ENCODE assay signal across 9 cellular contexts in genomic region chr16:19119564-19119963, GRCh38. TPM values are rescaled to one million over a fixed set of nuclear protein-coding genes. Genes with fewer than 3 reads are reported as not detected.
DNase-seq lines count a peak whose midpoint lies in the region; ATAC-seq and TF ChIP-seq lines count a peak whose summit lies in the region.
"Had no signal": no experiment of that assay in that cellular context is flagged by ENCODE, and none has a peak within 500 bp of the region (broad histone marks: within the 10 kb centered on the region; RNA-seq: fewer than 3 reads in every experiment).

No MANE protein-coding gene starts in this region.

- H4K20me1 ChIP-seq in BLaER1 treated with 17β-estradiol and CSF1 and Interleukin-3, amounts not matched to agents 10 nM and 100 nM, result no peaks in the 10 kb centered on the region
- H4K20me1 ChIP-seq in OCI-LY7 (ENCODE audit: insufficient read depth, low read length), result no peaks in the 10 kb centered on the region

- no TSS peak for BruUV-seq in OCI-LY7 (replicated peaks; lab: Mats Ljungman, UMichigan)

- H2AFZ ChIP-seq in OCI-LY7 (ENCODE audit: low read length), result peak overlapping the region; percentile 99

- peak overlapping the region; percentile 14 to 68 (median 48); a peak in 17 of 20 replicates for H3K4me3 ChIP-seq in BLaER1 treated with 17β-estradiol and CSF1 and Interleukin-3, amounts not matched to agents 10 nM and 100 nM
- peak overlapping the region; percentile 55 for H3K4me3 ChIP-seq in OCI-LY7 (ENCODE audit: low read depth, low read length, poor library complexity, severe bottlenecking)
- peak overlapping the region in 17 of 59 donors; percentile 17 to 74 (median 31) for H3K4me3 ChIP-seq in dorsolateral prefrontal cortex
- H3K4me3 ChIP-seq in WERI-Rb-1 (ENCODE audit: low read depth, low read length), result no peak overlapping the region

- no peaks in the 10 kb centered on the region for H3K9me2 ChIP-seq in OCI-LY7 (ENCODE audit: insufficient read depth, low read length)

- ATAC-seq in HG02610 (IDR thresholded peaks at IDR 0.05; ENCODE audit: unreplicated experiment) (no peak), HG03342 (IDR thresholded peaks at IDR 0.05; ENCODE audit: unreplicated experiment) (no peak)

- H3K4me2 ChIP-seq in BLaER1 treated with 17β-estradiol and CSF1 and Interleukin-3, amounts not matched to agents 10 nM and 100 nM, result peak overlapping the region; percentile 70 to 92 (median 81)
- peak overlapping the region; percentile 74 for H3K4me2 ChIP-seq in OCI-LY7 (ENCODE audit: low read length)

- TF ChIP-seq CTCF in OCI-LY7 (conservative IDR thresholded peaks at IDR 0.05; ENCODE audit: low read length) (no peak), dorsolateral prefrontal cortex (IDR thresholded peaks at IDR 0.05 in 54 of 56, conservative IDR thresholded peaks at IDR 0.05 in 2 of 56; ENCODE audit: low read depth in 1 of 56, partially characterized antibody in 56 of 56) (no peak), WERI-Rb-1 (IDR thresholded peaks at IDR 0.05; ENCODE audit: low read depth, low read length) (no peak)

- DNase-seq in OCI-LY7 (ENCODE audit: low spot score) (peak; percentile 15), dorsolateral prefrontal cortex (no peak), non-pigmented ciliary epithelial cell (ENCODE audit: low read depth) (peak; percentile 67), NCI-H2107 treated with DMSO at 0.1 percent for 48 hours (lab: John Stamatoyannopoulos, UW; ENCODE audit: unreplicated experiment) (no peak), WERI-Rb-1 (no peak)

- POLR2A ChIA-PET in OCI-LY7 (lab: Charles Lee), result interaction anchor here (0.6 to 2.1 kb wide), 4 partner anchors 12 to 261 kb away, joined by 3 to 8 read pairs (median 4); no protein-coding TSS in a partner anchor

- peaks cover 0 to 15% (median 0%) of the 10 kb centered on the region in 11 experiments; a peak in 1 of 22 replicates for H3K36me3 ChIP-seq in BLaER1 treated with 17β-estradiol and CSF1 and Interleukin-3, amounts not matched to agents 10 nM and 100 nM
- H3K36me3 ChIP-seq in OCI-LY7 (ENCODE audit: insufficient read depth, low read length) (no peaks in the 10 kb centered on the region), WERI-Rb-1 (no peaks in the 10 kb centered on the region)

- H3K27me3 ChIP-seq in BLaER1 treated with 17β-estradiol and CSF1 and Interleukin-3, amounts not matched to agents 10 nM and 100 nM, result peaks cover 0 to 5% (median 0%) of the 10 kb centered on the region in 11 experiments; a peak in 3 of 22 replicates
- peaks cover 0 to 25% (median 8%) of the 10 kb centered on the region in 45 donors for H3K27me3 ChIP-seq in dorsolateral prefrontal cortex
- no peaks in the 10 kb centered on the region for H3K27me3 ChIP-seq in WERI-Rb-1 (ENCODE audit: insufficient read depth, low read depth, severe bottlenecking)

- H3K79me2 ChIP-seq in OCI-LY7 (ENCODE audit: insufficient read depth, low read depth, low read length), result no peaks in the 10 kb centered on the region

- H3K27ac ChIP-seq in BLaER1 treated with 17β-estradiol and CSF1 and Interleukin-3, amounts not matched to agents 10 nM and 100 nM, result peak overlapping the region; percentile 53 to 93 (median 83)
- no peak overlapping the region for H3K27ac ChIP-seq in OCI-LY7 (ENCODE audit: low read depth, low read length, poor library complexity, severe bottlenecking)
- peak overlapping the region in 35 of 59 donors; percentile 4 to 87 (median 57) for H3K27ac ChIP-seq in dorsolateral prefrontal cortex
- H3K27ac ChIP-seq in WERI-Rb-1, result no peak overlapping the region
- H3K27ac ChIP-seq: VCaP had no signal

- peaks cover 39 to 74% (median 71%) of the 10 kb centered on the region in 10 experiments for H3K4me1 ChIP-seq in BLaER1 treated with 17β-estradiol and CSF1 and Interleukin-3, amounts not matched to agents 10 nM and 100 nM
- H3K4me1 ChIP-seq in OCI-LY7 (ENCODE audit: insufficient read depth, low read length, poor library complexity, severe bottlenecking), result peaks cover 39% of the 10 kb centered on the region

- CTCF ChIA-PET in OCI-LY7 (lab: Charles Lee; ENCODE audit: unreplicated experiment), result no interaction called here

- H3K9ac ChIP-seq in BLaER1 treated with 17β-estradiol and CSF1 and Interleukin-3, amounts not matched to agents 10 nM and 100 nM, result peak overlapping the region in 10 of 11 experiments; percentile 43 to 92 (median 76); a peak in 21 of 22 replicates

- intact Hi-C loops in OCI-LY7 (cut with micrococcal nuclease; ENCODE audit: unreplicated experiment), result no loop called here
- intact Hi-C loops in dorsolateral prefrontal cortex (cut with DNase I), result no loop called here

- H3K9me3 ChIP-seq in BLaER1 treated with 17β-estradiol and CSF1 and Interleukin-3, amounts not matched to agents 10 nM and 100 nM (replicated peaks in 1 of 11), result peaks cover 0 to 11% (median 5%) of the 10 kb centered on the region in 11 experiments; a peak in 16 of 22 replicates
- H3K9me3 ChIP-seq in OCI-LY7 (ENCODE audit: low read length) (no peaks in the 10 kb centered on the region), WERI-Rb-1 (ENCODE audit: severe bottlenecking) (no peaks in the 10 kb centered on the region)

RNA-seq across cellular contexts. Expression of gene ITPRIPL2, which starts 5.8 kb away (rescaled TPM):
- total RNA-seq in OCI-LY7 (2014; rRNA removed; shearing (Covaris generic)), result 0.03 TPM in 1 of 2 replicates, not detected in the other
- not detected in 2 replicates for total RNA-seq in OCI-LY7 (2022)
- total RNA-seq in dorsolateral prefrontal cortex, result 10 to 100 TPM in 59 of 120 experiments, 1 to 10 TPM in 61; 5.1 to 23.9 (median 9.8) TPM

RNA-seq across cellular contexts. Expression of gene SYT17, which starts 48.5 kb away (rescaled TPM):
- total RNA-seq in OCI-LY7 (2014; rRNA removed; shearing (Covaris generic)), result 7.1 and 10.3 TPM in 2 replicates
- total RNA-seq in OCI-LY7 (2022) (6.0 and 6.2 TPM in 2 replicates), dorsolateral prefrontal cortex (10 to 100 TPM; 10.7 to 47.8 (median 28.1) TPM)

RNA-seq across cellular contexts. Expression of gene COQ7, which starts 52.1 kb away (rescaled TPM):
- 19.9 and 22.2 TPM in 2 replicates for total RNA-seq in OCI-LY7 (2014; rRNA removed; shearing (Covaris generic))
- total RNA-seq in OCI-LY7 (2022), result 21.6 and 27.3 TPM in 2 replicates
- total RNA-seq in dorsolateral prefrontal cortex, result 10 to 100 TPM; 16.8 to 38.7 (median 28.3) TPM

Comparison
In these comparisons a context has a peak if more than half of its experiments do, and no peak if none do; other contexts are left out.
1. H3K27ac ChIP-seq: peak in BLaER1 treated with 17β-estradiol and CSF1 and Interleukin-3, amounts not matched to agents 10 nM and 100 nM (11 of 11) and dorsolateral prefrontal cortex (35 of 59); none in OCI-LY7 (single experiment) and WERI-Rb-1 (single experiment).
2. DNase-seq: peak in OCI-LY7 (single experiment) and non-pigmented ciliary epithelial cell (single experiment); none in dorsolateral prefrontal cortex (0 of 10), NCI-H2107 treated with DMSO at 0.1 percent for 48 hours (single experiment) and WERI-Rb-1 (single experiment).
3. RNA of gene ITPRIPL2, which starts 5.8 kb away (total RNA-seq): 5.1 to 23.9 TPM in dorsolateral prefrontal cortex; 0.03 TPM in OCI-LY7; every median in the first group is over 4 times any median in the second.